ENCODE assay signal across 8 cellular contexts in genomic region chr9:121299467-121300282, GRCh38. TPM values are rescaled to one million over a fixed set of nuclear protein-coding genes. Genes with fewer than 3 reads are reported as not detected.
DNase-seq lines count a peak whose midpoint lies in the region; ATAC-seq and TF ChIP-seq lines count a peak whose summit lies in the region.

No MANE protein-coding gene starts in this region.

- CTCF ChIA-PET in RWPE1 (lab: Yijun Ruan, JAX): interaction anchor here (0.6 to 1.8 kb wide), 3 partner anchors 20 to 86 kb away, joined by 3 to 7 read pairs (median 4); no protein-coding TSS in a partner anchor

- POLR2A ChIA-PET in RWPE1 (lab: Yijun Ruan, JAX; ENCODE audit: low non-redundant PET): no interaction called here

- intact Hi-C loops in dendritic cell treated with granulocyte-macrophage colony-stimulating factor and Interleukin-4, amounts not matched to agents 40 ng/mL and 50 ng/mL, for 4 days (cut with micrococcal nuclease): loop anchor here (5.0 kb wide), 1 partner anchor 87 kb away; no protein-coding TSS in a partner anchor
- intact Hi-C loops in left lung (cut with DNase I): loop anchor here in 1 of 2 donors (10.0 kb wide), 1 partner anchor 85 kb away; no protein-coding TSS in a partner anchor

- peaks cover 26 to 81% of the 10 kb centered on the region in 2 donors for H3K4me1 ChIP-seq in left lung

- peak overlapping the region; percentile 77 for H3K27ac Mint-ChIP-seq in dendritic cell treated with granulocyte-macrophage colony-stimulating factor and Interleukin-4, amounts not matched to agents 40 ng/mL and 50 ng/mL, for 4 days
- peak overlapping the region; percentile 76 for H3K27ac Mint-ChIP-seq in stimulated activated memory B cell treated with anti-CD40 and anti-IgM and Interleukin-4, amounts not matched to agents 10 μg/mL and 1 μg/mL and 100 μg/mL, for 72 hours

- ATAC-seq in left lung (peak; percentile 57), GM21360 (IDR thresholded peaks at IDR 0.05; ENCODE audit: unreplicated experiment) (no peak)
- ATAC-seq in stimulated activated memory B cell treated with anti-CD40 and anti-IgM and Interleukin-4, amounts not matched to agents 10 μg/mL and 1 μg/mL and 100 μg/mL, for 72 hours: peak; percentile 73

- peak overlapping the region; percentile 41 to 54 for H3K4me3 ChIP-seq in left lung

- H3K27ac ChIP-seq in RWPE1: peak overlapping the region; percentile 46
- peak overlapping the region; percentile 75 to 79 for H3K27ac ChIP-seq in left lung

- peaks cover 88% of the 10 kb centered on the region for H3K36me3 Mint-ChIP-seq in dendritic cell treated with granulocyte-macrophage colony-stimulating factor and Interleukin-4, amounts not matched to agents 40 ng/mL and 50 ng/mL, for 4 days (ENCODE audit: low read depth)
- peaks cover 15% of the 10 kb centered on the region for H3K36me3 Mint-ChIP-seq in stimulated activated memory B cell treated with anti-CD40 and anti-IgM and Interleukin-4, amounts not matched to agents 10 μg/mL and 1 μg/mL and 100 μg/mL, for 72 hours

- peaks cover 93% of the 10 kb centered on the region for H3K4me1 Mint-ChIP-seq in dendritic cell treated with granulocyte-macrophage colony-stimulating factor and Interleukin-4, amounts not matched to agents 40 ng/mL and 50 ng/mL, for 4 days (ENCODE audit: low read depth)
- peaks cover 33% of the 10 kb centered on the region for H3K4me1 Mint-ChIP-seq in stimulated activated memory B cell treated with anti-CD40 and anti-IgM and Interleukin-4, amounts not matched to agents 10 μg/mL and 1 μg/mL and 100 μg/mL, for 72 hours

- H3K27me3 Mint-ChIP-seq in dendritic cell treated with granulocyte-macrophage colony-stimulating factor and Interleukin-4, amounts not matched to agents 40 ng/mL and 50 ng/mL, for 4 days: no peaks in the 10 kb centered on the region
- no peaks in the 10 kb centered on the region for H3K27me3 Mint-ChIP-seq in stimulated activated memory B cell treated with anti-CD40 and anti-IgM and Interleukin-4, amounts not matched to agents 10 μg/mL and 1 μg/mL and 100 μg/mL, for 72 hours

- in situ Hi-C loops in ACHN (cut with HindIII; ENCODE audit: low pct_ligation_motif_present, low pct_unique_long_range_greater_than_20kb, low sequenced_read_pairs): no loop called here

- DNase-seq in activated gamma-delta T cell treated with Interleukin-2 at 50 U/mL for 16 hours: peak; percentile 23
- no peak for DNase-seq in activated gamma-delta T cell (lab: John Stamatoyannopoulos, UW)
- DNase-seq in RWPE1 (ENCODE audit: low spot score): peak; percentile 47
- DNase-seq in left lung: peak; percentile 57 to 90
- no peak for DNase-seq in ACHN

- H3K9me3 ChIP-seq in left lung: no peaks in the 10 kb centered on the region

- peak overlapping the region; percentile 71 for H3K4me3 Mint-ChIP-seq in dendritic cell treated with granulocyte-macrophage colony-stimulating factor and Interleukin-4, amounts not matched to agents 40 ng/mL and 50 ng/mL, for 4 days
- H3K4me3 Mint-ChIP-seq in stimulated activated memory B cell treated with anti-CD40 and anti-IgM and Interleukin-4, amounts not matched to agents 10 μg/mL and 1 μg/mL and 100 μg/mL, for 72 hours: peak overlapping the region; percentile 80

- H3K9me3 Mint-ChIP-seq in dendritic cell treated with granulocyte-macrophage colony-stimulating factor and Interleukin-4, amounts not matched to agents 40 ng/mL and 50 ng/mL, for 4 days: no peaks in the 10 kb centered on the region
- no peaks in the 10 kb centered on the region for H3K9me3 Mint-ChIP-seq in stimulated activated memory B cell treated with anti-CD40 and anti-IgM and Interleukin-4, amounts not matched to agents 10 μg/mL and 1 μg/mL and 100 μg/mL, for 72 hours

- TF ChIP-seq CTCF in RWPE1 (conservative IDR thresholded peaks at IDR 0.05; ENCODE audit: low read depth) (no peak), left lung (IDR thresholded peaks at IDR 0.05) (no peak)

- H3K27me3 ChIP-seq in left lung: no peaks in the 10 kb centered on the region

- H3K36me3 ChIP-seq in left lung: peaks cover 0 to 41% of the 10 kb centered on the region in 2 donors

RNA-seq across cellular contexts. Expression of gene GSN, which starts 31.7 kb away (rescaled TPM):
- 100 to 1,000 TPM; 395 to 485 TPM for total RNA-seq in left lung

Comparison
In these comparisons a context has a peak if more than half of its experiments do, and no peak if none do; other contexts are left out.
1. DNase-seq: peak in activated gamma-delta T cell treated with Interleukin-2 at 50 U/mL for 16 hours (single experiment), RWPE1 (single experiment) and left lung (2 of 2); none in activated gamma-delta T cell (single experiment) and ACHN (single experiment).